ENCODE assay signal across 20 cellular contexts in genomic region chr6:160995271-160995670, GRCh38. TPM values are rescaled to one million over a fixed set of nuclear protein-coding genes. Genes with fewer than 3 reads are reported as not detected.
DNase-seq lines count a peak whose midpoint lies in the region; FAIRE-seq and TF ChIP-seq lines count a peak whose summit lies in the region.
"Had no signal": no experiment of that assay in that cellular context is flagged by ENCODE, and none has a peak within 500 bp of the region (broad histone marks: within the 10 kb centered on the region; RNA-seq: fewer than 3 reads in every experiment).

No MANE protein-coding gene starts in this region.

- POLR2A ChIA-PET in activated CD4-positive, alpha-beta memory T cell treated with anti-CD3 and anti-CD28 coated beads for 36 hours (lab: Charles Lee), result no interaction called here

- H3K4me1 ChIP-seq in esophagus muscularis mucosa (peaks cover 25 to 47% (median 29%) of the 10 kb centered on the region in 4 donors), vagina (peaks cover 60% of the 10 kb centered on the region)

- no peaks in the 10 kb centered on the region for H3K27me3 ChIP-seq in esophagus muscularis mucosa
- no peaks in the 10 kb centered on the region for H3K27me3 ChIP-seq in vagina
- H3K27me3 ChIP-seq: brain microvascular endothelial cell, pancreas, thyroid gland had no signal

- H3K27ac Mint-ChIP-seq in activated CD4-positive, alpha-beta memory T cell treated with anti-CD3 and anti-CD28 coated beads for 36 hours, result no peak overlapping the region
- no peak overlapping the region for H3K27ac Mint-ChIP-seq in immature natural killer cell
- H3K27ac Mint-ChIP-seq: activated T-helper 2 cell treated with anti-CD3 and anti-CD28 coated beads, Interferon-gamma antibody, Interleukin-2, Interleukin-4, amounts not matched to agents 10 μg/mL and 5 μg/mL and 100 μg/mL, durations not matched to agents 14 hours and 24 hours and 36 hours; natural killer cell; T-cell had no signal

- 95% methylated on average over 1 of the region's 1 CpG for WGBS in esophagus muscularis mucosa

- CTCF ChIA-PET in activated CD4-positive, alpha-beta memory T cell treated with anti-CD3 and anti-CD28 coated beads for 36 hours (lab: Charles Lee), result interaction anchor here (0.6 to 5.6 kb wide), 3 partner anchors 18 to 379 kb away, joined by 3 to 51 read pairs (median 4); no protein-coding TSS in a partner anchor

- FAIRE-seq in GM12891 (lab: Jason Lieb, UNC), result peak; percentile 9
- FAIRE-seq: G401.6, pancreas had no signal

- TF ChIP-seq CTCF in esophagus muscularis mucosa (IDR thresholded peaks at IDR 0.05) (no peak), vagina (IDR thresholded peaks at IDR 0.05) (no peak)

- no peak overlapping the region for H3K4me3 Mint-ChIP-seq in activated CD4-positive, alpha-beta memory T cell treated with anti-CD3 and anti-CD28 coated beads for 36 hours
- no peak overlapping the region for H3K4me3 Mint-ChIP-seq in immature natural killer cell
- H3K4me3 Mint-ChIP-seq: natural killer cell had no signal

- peaks cover 47% of the 10 kb centered on the region for H3K4me1 Mint-ChIP-seq in activated CD4-positive, alpha-beta memory T cell treated with anti-CD3 and anti-CD28 coated beads for 36 hours (ENCODE audit: low read depth)
- peaks cover 45 to 62% of the 10 kb centered on the region in 2 donors for H3K4me1 Mint-ChIP-seq in immature natural killer cell

- H3K36me3 ChIP-seq in esophagus muscularis mucosa (no peaks in the 10 kb centered on the region), vagina (no peaks in the 10 kb centered on the region)
- H3K36me3 ChIP-seq: brain microvascular endothelial cell, pancreas, thyroid gland had no signal

- H3K9me3 Mint-ChIP-seq in activated CD4-positive, alpha-beta memory T cell treated with anti-CD3 and anti-CD28 coated beads for 36 hours, result no peaks in the 10 kb centered on the region
- H3K9me3 Mint-ChIP-seq in immature natural killer cell, result no peaks in the 10 kb centered on the region
- H3K9me3 Mint-ChIP-seq: activated T-helper 2 cell treated with anti-CD3 and anti-CD28 coated beads, Interferon-gamma antibody, Interleukin-2, Interleukin-4, amounts not matched to agents 10 μg/mL and 5 μg/mL and 100 μg/mL, durations not matched to agents 14 hours and 24 hours and 36 hours; natural killer cell; T-cell had no signal

- H3K27ac ChIP-seq in esophagus muscularis mucosa (replicated peaks in 1 of 4) (no peak overlapping the region), vagina (no peak overlapping the region)
- H3K27ac ChIP-seq: brain microvascular endothelial cell, pancreas, thyroid gland had no signal

- no peaks in the 10 kb centered on the region for H3K9me3 ChIP-seq in esophagus muscularis mucosa
- H3K9me3 ChIP-seq in vagina, result no peaks in the 10 kb centered on the region
- H3K9me3 ChIP-seq: pancreas, thyroid gland had no signal

- no peak for TF ChIP-seq EP300 in esophagus muscularis mucosa (IDR thresholded peaks at IDR 0.05)

- H3K36me3 Mint-ChIP-seq in activated CD4-positive, alpha-beta memory T cell treated with anti-CD3 and anti-CD28 coated beads for 36 hours, result peaks cover 8% of the 10 kb centered on the region
- H3K36me3 Mint-ChIP-seq in immature natural killer cell, result no peaks in the 10 kb centered on the region

- H3K4me3 ChIP-seq in esophagus muscularis mucosa (no peak overlapping the region), vagina (no peak overlapping the region)
- H3K4me3 ChIP-seq: pancreas, thyroid gland had no signal

- TF ChIP-seq POLR2A in GM12891 (IDR thresholded peaks at IDR 0.05; ENCODE audit: low read depth, low read length) (no peak), esophagus muscularis mucosa (IDR thresholded peaks at IDR 0.05; ENCODE audit: low read depth) (no peak), vagina (IDR thresholded peaks at IDR 0.05) (no peak)

- no peaks in the 10 kb centered on the region for H3K27me3 Mint-ChIP-seq in activated CD4-positive, alpha-beta memory T cell treated with anti-CD3 and anti-CD28 coated beads for 36 hours
- H3K27me3 Mint-ChIP-seq in immature natural killer cell (ENCODE audit: low read depth in 3 of 3), result peaks cover 11 to 21% (median 13%) of the 10 kb centered on the region in 3 donors
- H3K27me3 Mint-ChIP-seq: T-cell had no signal

- intact Hi-C loops in esophagus muscularis mucosa (cut with DNase I), result no loop called here
- intact Hi-C loops in activated CD4-positive, alpha-beta memory T cell treated with anti-CD3 and anti-CD28 coated beads for 36 hours (cut with micrococcal nuclease), result no loop called here
- intact Hi-C loops in vagina (cut with DNase I), result no loop called here

- DNase-seq in COLO668 (lab: John Stamatoyannopoulos, UW; ENCODE audit: unreplicated experiment) (peak; percentile 75), GM12891 (ENCODE audit: insufficient read length, low spot score) (no peak), NCI-H774 (lab: John Stamatoyannopoulos, UW) (peak; percentile 76), esophagus muscularis mucosa (ENCODE audit: extremely low spot score) (peak; percentile 34), vagina (ENCODE audit: extremely low spot score in 2 of 2) (no peak), immature natural killer cell (no peak)
- no peak for DNase-seq in activated CD4-positive, alpha-beta memory T cell treated with anti-CD3 and anti-CD28 coated beads for 36 hours
- DNase-seq: activated CD4-positive, alpha-beta T cell treated with anti-CD3 and anti-CD28 coated beads for 4 hours; brain microvascular endothelial cell; foreskin fibroblast; kidney glomerular epithelial cell; mesenchymal stem cell; natural killer cell; pancreas; stimulated activated CD4-positive, alpha-beta T cell treated with anti-CD3 and anti-CD28 coated beads, Interleukin-1b, Interleukin-23, amount 100 ng/mL, for 48 hours; stimulated activated naive CD4-positive, alpha-beta T cell; T-cell; thyroid gland had no signal

TF ChIP-seq in GM12891, 5 proteins besides CTCF, POLR2A, EP300 and RAD21:
- no peak for TF ChIP-seq POU2F2 (IDR thresholded peaks at IDR 0.05; ENCODE audit: low read depth, low read length)
- TF ChIP-seq TAF1 (IDR thresholded peaks at IDR 0.05; ENCODE audit: low read depth, low read length), result no peak
- TF ChIP-seq SPI1 (IDR thresholded peaks at IDR 0.05; ENCODE audit: low read depth, low read length), result no peak
- no peak for TF ChIP-seq POLR2AphosphoS5 (IDR thresholded peaks at IDR 0.05; ENCODE audit: low read depth, low read length)

RNA-seq across cellular contexts. Expression of gene MAP3K4, which starts 3.7 kb away (rescaled TPM):
- 10.2 TPM for polyA plus RNA-seq in GM12891 (2012; ENCODE audit: low read depth, missing spikeins)
- total RNA-seq in esophagus muscularis mucosa (10 to 100 TPM; 17.9 to 22.8 (median 21.5) TPM), vagina (56.7 TPM)
- 10 to 100 TPM; 42.9 to 43.4 TPM for total RNA-seq in activated CD4-positive, alpha-beta memory T cell treated with anti-CD3 and anti-CD28 coated beads for 36 hours
- polyA plus RNA-seq in immature natural killer cell, result 10 to 100 TPM in 1 of 3 donors, 1 to 10 TPM in 2; 5.2 to 11.2 (median 9.2) TPM

Comparison
In these comparisons a context has a peak if more than half of its experiments do, and no peak if none do; other contexts are left out.
1. DNase-seq: peak in COLO668 (single experiment), NCI-H774 (single experiment) and esophagus muscularis mucosa (single experiment); none in GM12891 (single experiment), activated CD4-positive, alpha-beta memory T cell treated with anti-CD3 and anti-CD28 coated beads for 36 hours (single experiment), vagina (0 of 2) and immature natural killer cell (0 of 3).